In the genomic region with DNA sequence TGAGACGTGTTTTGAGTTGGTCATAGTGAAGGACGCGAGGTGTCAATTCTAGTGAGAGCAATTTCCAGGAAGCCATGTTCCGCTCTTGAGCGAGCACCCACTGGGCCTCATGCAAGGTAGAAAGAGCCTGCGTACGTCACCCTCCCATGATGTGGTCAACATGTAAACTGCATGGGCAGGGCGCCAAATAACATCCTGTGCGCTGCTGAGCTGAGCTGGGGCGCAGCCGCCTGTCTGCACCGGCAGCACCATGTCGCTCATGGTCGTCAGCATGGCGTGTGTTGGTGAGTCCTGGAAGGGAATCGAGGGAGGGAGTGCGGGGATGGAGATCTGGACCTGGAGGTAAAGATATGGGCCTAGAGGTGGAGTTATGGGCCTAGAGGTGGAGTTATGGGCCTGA, we compare ENCODE assay signal across 5 cellular contexts. TPM values are rescaled to one million over a fixed set of nuclear protein-coding genes. Genes with fewer than 3 reads are reported as not detected.
"Had no signal": no experiment of that assay in that cellular context is flagged by ENCODE, and none has a peak within 500 bp of the region (broad histone marks: within the 10 kb centered on the region; RNA-seq: fewer than 3 reads in every experiment).

A gene (plus strand): TSS at position 218 of the 400 bp plus-strand sequence.

RNA-seq across cellular contexts. Expression of the gene that starts here (rescaled TPM):
- total RNA-seq: GM23338, H1, H9, HT-29, IMR-90 had no signal
